Comparison of ENCODE assay signal across 1 cellular context in genomic region chr7:150988230-150989226, GRCh38.
TF ChIP-seq lines count a peak whose summit lies in the region.

No MANE protein-coding gene starts in this region.

TF ChIP-seq in HepG2, 621 proteins besides CTCF, POLR2A, EP300 and RAD21 (continues in another document):
- no peak for TF ChIP-seq ZNF773 (CRISPR knock-in tag; IDR thresholded peaks at IDR 0.05; ENCODE audit: borderline replicate concordance)
- TF ChIP-seq ATF7 (IDR thresholded peaks at IDR 0.05): no peak
- TF ChIP-seq ATF7 (CRISPR knock-in tag; IDR thresholded peaks at IDR 0.05): no peak
- TF ChIP-seq RXRA (CRISPR knock-in tag; IDR thresholded peaks at IDR 0.05): no peak
- TF ChIP-seq NFKBIZ (CRISPR knock-in tag; IDR thresholded peaks at IDR 0.05): no peak
- TF ChIP-seq ARNTL (CRISPR knock-in tag; IDR thresholded peaks at IDR 0.05): no peak
- TF ChIP-seq HMGXB4 (CRISPR knock-in tag; IDR thresholded peaks at IDR 0.05; ENCODE audit: borderline replicate concordance in 1 of 2, low read depth in 1 of 2): 0 out of 4 replicates have a peak, but pooled peaks of 1 of the 2 experiments have one; percentile 22
- TF ChIP-seq MLLT10 (CRISPR knock-in tag; IDR thresholded peaks at IDR 0.05): no peak
- no peak for TF ChIP-seq SP2 (CRISPR knock-in tag; IDR thresholded peaks at IDR 0.05)
- no peak for TF ChIP-seq PAWR (CRISPR knock-in tag; IDR thresholded peaks at IDR 0.05; ENCODE audit: borderline replicate concordance)
- no peak for TF ChIP-seq KAT7 (CRISPR knock-in tag; IDR thresholded peaks at IDR 0.05; ENCODE audit: borderline replicate concordance)
- TF ChIP-seq ZSCAN31 (CRISPR knock-in tag; IDR thresholded peaks at IDR 0.05; ENCODE audit: low read depth): no peak
- 0 out of 2 replicates have a peak, but pooled peaks have one; percentile 16 for TF ChIP-seq SMC3 (IDR thresholded peaks at IDR 0.05; ENCODE audit: low read length)
- TF ChIP-seq, protein P1, sequence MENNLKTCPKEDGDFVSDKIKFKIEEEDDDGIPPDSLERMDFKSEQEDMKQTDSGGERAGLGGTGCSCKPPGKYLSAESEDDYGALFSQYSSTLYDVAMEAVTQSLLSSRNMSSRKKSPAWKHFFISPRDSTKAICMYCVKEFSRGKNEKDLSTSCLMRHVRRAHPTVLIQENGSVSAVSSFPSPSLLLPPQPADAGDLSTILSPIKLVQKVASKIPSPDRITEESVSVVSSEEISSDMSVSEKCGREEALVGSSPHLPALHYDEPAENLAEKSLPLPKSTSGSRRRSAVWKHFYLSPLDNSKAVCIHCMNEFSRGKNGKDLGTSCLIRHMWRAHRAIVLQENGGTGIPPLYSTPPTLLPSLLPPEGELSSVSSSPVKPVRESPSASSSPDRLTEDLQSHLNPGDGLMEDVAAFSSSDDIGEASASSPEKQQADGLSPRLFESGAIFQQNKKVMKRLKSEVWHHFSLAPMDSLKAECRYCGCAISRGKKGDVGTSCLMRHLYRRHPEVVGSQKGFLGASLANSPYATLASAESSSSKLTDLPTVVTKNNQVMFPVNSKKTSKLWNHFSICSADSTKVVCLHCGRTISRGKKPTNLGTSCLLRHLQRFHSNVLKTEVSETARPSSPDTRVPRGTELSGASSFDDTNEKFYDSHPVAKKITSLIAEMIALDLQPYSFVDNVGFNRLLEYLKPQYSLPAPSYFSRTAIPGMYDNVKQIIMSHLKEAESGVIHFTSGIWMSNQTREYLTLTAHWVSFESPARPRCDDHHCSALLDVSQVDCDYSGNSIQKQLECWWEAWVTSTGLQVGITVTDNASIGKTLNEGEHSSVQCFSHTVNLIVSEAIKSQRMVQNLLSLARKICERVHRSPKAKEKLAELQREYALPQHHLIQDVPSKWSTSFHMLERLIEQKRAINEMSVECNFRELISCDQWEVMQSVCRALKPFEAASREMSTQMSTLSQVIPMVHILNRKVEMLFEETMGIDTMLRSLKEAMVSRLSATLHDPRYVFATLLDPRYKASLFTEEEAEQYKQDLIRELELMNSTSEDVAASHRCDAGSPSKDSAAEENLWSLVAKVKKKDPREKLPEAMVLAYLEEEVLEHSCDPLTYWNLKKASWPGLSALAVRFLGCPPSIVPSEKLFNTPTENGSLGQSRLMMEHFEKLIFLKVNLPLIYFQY (CRISPR knock-in tag; IDR thresholded peaks at IDR 0.05; ENCODE audit: borderline replicate concordance): no peak
- no peak for TF ChIP-seq ZNF513 (CRISPR knock-in tag; conservative IDR thresholded peaks at IDR 0.05)
- no peak for TF ChIP-seq ZNF12 (CRISPR knock-in tag; IDR thresholded peaks at IDR 0.05)
- no peak for TF ChIP-seq ZNF598 (CRISPR knock-in tag; IDR thresholded peaks at IDR 0.05; ENCODE audit: borderline replicate concordance)
- peak; percentile 82 for TF ChIP-seq STAG1 (CRISPR knock-in tag; IDR thresholded peaks at IDR 0.05)
- no peak for TF ChIP-seq ETS1 (CRISPR knock-in tag; IDR thresholded peaks at IDR 0.05)
- peak; percentile 26; the same call in 1 of the 2 replicates for TF ChIP-seq MYC (CRISPR knock-in tag; IDR thresholded peaks at IDR 0.05; ENCODE audit: borderline replicate concordance)
- no peak for TF ChIP-seq ZNF766 (CRISPR knock-in tag; IDR thresholded peaks at IDR 0.05; ENCODE audit: borderline replicate concordance)
- TF ChIP-seq, protein P2, sequence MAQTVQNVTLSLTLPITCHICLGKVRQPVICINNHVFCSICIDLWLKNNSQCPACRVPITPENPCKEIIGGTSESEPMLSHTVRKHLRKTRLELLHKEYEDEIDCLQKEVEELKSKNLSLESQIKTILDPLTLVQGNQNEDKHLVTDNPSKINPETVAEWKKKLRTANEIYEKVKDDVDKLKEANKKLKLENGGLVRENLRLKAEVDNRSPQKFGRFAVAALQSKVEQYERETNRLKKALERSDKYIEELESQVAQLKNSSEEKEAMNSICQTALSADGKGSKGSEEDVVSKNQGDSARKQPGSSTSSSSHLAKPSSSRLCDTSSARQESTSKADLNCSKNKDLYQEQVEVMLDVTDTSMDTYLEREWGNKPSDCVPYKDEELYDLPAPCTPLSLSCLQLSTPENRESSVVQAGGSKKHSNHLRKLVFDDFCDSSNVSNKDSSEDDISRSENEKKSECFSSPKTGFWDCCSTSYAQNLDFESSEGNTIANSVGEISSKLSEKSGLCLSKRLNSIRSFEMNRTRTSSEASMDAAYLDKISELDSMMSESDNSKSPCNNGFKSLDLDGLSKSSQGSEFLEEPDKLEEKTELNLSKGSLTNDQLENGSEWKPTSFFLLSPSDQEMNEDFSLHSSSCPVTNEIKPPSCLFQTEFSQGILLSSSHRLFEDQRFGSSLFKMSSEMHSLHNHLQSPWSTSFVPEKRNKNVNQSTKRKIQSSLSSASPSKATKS (CRISPR knock-in tag; IDR thresholded peaks at IDR 0.05): no peak
- TF ChIP-seq ZNF253 (CRISPR knock-in tag; IDR thresholded peaks at IDR 0.05; ENCODE audit: borderline replicate concordance): no peak
- TF ChIP-seq ZFP62 (CRISPR knock-in tag; IDR thresholded peaks at IDR 0.05): no peak
- no peak for TF ChIP-seq ZNF260 (CRISPR knock-in tag; IDR thresholded peaks at IDR 0.05; ENCODE audit: borderline replicate concordance, low read depth)
- no peak for TF ChIP-seq KAT2B (IDR thresholded peaks at IDR 0.05; ENCODE audit: borderline replicate concordance, low read depth, low read length)
- TF ChIP-seq HNRNPL (IDR thresholded peaks at IDR 0.05; ENCODE audit: low read depth, low read length): no peak
- TF ChIP-seq NR2F2 (IDR thresholded peaks at IDR 0.05; ENCODE audit: borderline replicate concordance, low read depth): no peak
- no peak for TF ChIP-seq TRIM24 (CRISPR knock-in tag; IDR thresholded peaks at IDR 0.05)
- TF ChIP-seq ZNF512 (CRISPR knock-in tag; IDR thresholded peaks at IDR 0.05): no peak
- no peak for TF ChIP-seq GATAD1 (CRISPR knock-in tag; IDR thresholded peaks at IDR 0.05)
- TF ChIP-seq HINFP (CRISPR knock-in tag; IDR thresholded peaks at IDR 0.05; ENCODE audit: low read depth): no peak
- TF ChIP-seq ZC3H4 (CRISPR knock-in tag; IDR thresholded peaks at IDR 0.05; ENCODE audit: borderline replicate concordance): no peak
- TF ChIP-seq, protein P3, sequence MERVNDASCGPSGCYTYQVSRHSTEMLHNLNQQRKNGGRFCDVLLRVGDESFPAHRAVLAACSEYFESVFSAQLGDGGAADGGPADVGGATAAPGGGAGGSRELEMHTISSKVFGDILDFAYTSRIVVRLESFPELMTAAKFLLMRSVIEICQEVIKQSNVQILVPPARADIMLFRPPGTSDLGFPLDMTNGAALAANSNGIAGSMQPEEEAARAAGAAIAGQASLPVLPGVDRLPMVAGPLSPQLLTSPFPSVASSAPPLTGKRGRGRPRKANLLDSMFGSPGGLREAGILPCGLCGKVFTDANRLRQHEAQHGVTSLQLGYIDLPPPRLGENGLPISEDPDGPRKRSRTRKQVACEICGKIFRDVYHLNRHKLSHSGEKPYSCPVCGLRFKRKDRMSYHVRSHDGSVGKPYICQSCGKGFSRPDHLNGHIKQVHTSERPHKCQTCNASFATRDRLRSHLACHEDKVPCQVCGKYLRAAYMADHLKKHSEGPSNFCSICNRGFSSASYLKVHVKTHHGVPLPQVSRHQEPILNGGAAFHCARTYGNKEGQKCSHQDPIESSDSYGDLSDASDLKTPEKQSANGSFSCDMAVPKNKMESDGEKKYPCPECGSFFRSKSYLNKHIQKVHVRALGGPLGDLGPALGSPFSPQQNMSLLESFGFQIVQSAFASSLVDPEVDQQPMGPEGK (CRISPR knock-in tag; IDR thresholded peaks at IDR 0.05): peak; percentile 54; the same call in 1 of the 2 replicates
- no peak for TF ChIP-seq FOXP1 (IDR thresholded peaks at IDR 0.05)
- TF ChIP-seq FOXP1 (CRISPR knock-in tag; IDR thresholded peaks at IDR 0.05): no peak
- no peak for TF ChIP-seq PHB2 (IDR thresholded peaks at IDR 0.05; ENCODE audit: partially characterized antibody)
- TF ChIP-seq ONECUT2 (CRISPR knock-in tag; IDR thresholded peaks at IDR 0.05): no peak
- TF ChIP-seq PRPF4 (IDR thresholded peaks at IDR 0.05; ENCODE audit: low read depth, low read length, poor library complexity, severe bottlenecking): no peak
- 0 out of 2 replicates have a peak, but pooled peaks have one; percentile 32 for TF ChIP-seq ZFP91 (CRISPR knock-in tag; IDR thresholded peaks at IDR 0.05; ENCODE audit: borderline replicate concordance)
- TF ChIP-seq HIC2 (CRISPR knock-in tag; IDR thresholded peaks at IDR 0.05; ENCODE audit: low read depth): no peak
- no peak for TF ChIP-seq ZNF891 (CRISPR knock-in tag; IDR thresholded peaks at IDR 0.05)
